In the genomic region with DNA sequence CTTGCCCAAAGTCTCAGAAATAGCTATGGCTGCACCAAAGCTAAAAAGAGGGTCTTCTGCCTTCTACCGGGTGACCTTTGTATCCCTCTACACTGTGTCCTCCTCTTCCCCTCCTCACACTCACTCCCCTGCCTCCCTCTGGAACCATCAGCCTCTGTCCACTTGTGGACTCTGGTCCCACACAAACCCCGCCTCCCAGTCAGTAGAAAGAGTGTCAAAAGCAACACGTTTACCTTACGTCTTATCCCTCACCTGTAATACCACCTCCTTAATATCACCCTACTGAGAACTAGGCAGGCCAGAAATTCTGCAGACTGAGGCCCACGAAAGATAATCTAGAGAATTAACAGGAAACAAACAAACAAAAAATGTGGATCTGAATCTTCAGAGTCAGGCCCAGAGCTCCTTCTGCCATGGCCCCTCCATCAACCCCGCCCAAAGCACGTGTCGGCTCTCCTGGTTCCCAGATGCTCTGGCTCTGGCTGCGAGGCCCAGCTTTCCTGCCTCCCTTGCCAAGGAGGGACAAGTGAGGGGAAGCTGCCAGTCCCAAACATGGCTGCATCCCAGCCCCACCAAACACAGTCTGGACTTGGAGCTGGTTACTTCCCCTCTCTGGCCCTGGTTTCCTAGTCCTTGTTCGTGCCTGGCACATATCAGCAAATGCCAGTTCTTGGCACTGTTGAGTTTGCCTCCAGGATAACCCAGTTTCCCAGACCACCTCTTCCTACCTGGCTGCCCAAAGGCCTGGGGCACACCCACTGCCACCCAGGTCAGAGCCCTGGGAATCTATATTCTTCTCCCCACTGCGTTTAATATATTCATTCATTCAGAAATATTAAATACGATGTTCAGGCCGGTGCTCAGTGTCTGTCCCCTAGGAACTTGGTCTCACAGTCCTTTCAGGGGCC, we compare ENCODE assay signal across 8 cellular contexts. TPM values are rescaled to one million over a fixed set of nuclear protein-coding genes. Genes with fewer than 3 reads are reported as not detected.
DNase-seq lines count a peak whose midpoint lies in the region; ATAC-seq, FAIRE-seq and TF ChIP-seq lines count a peak whose summit lies in the region.

No MANE protein-coding gene starts in this region.

- no peak for DNase-seq in HFF-Myc (ENCODE audit: extremely low read depth, low read depth)
- peak in 1 of 7 donors; percentile 35 for DNase-seq in adrenal gland
- DNase-seq in left ventricle myocardium superior, result peak; percentile 76
- DNase-seq in small intestine, result peak; percentile 33
- no peak for DNase-seq in NCI-H524 treated with DMSO at 0.1 percent for 48 hours (lab: John Stamatoyannopoulos, UW)

- H3K27me3 ChIP-seq in adrenal gland, result no peaks in the 10 kb centered on the region
- H3K27me3 ChIP-seq in small intestine (ENCODE audit: control insufficient read depth in 2 of 2, insufficient read depth in 2 of 2, low read length in 2 of 2), result no peaks in the 10 kb centered on the region

- no peak for TF ChIP-seq POLR2A in adrenal gland (IDR thresholded peaks at IDR 0.05)

- peak; percentile 7 for ATAC-seq in left ventricle myocardium superior
- no peak for ATAC-seq in GM21737 (IDR thresholded peaks at IDR 0.05; ENCODE audit: unreplicated experiment)
- no peak for ATAC-seq in HG02759 (IDR thresholded peaks at IDR 0.05; ENCODE audit: unreplicated experiment)
- no peak for ATAC-seq in HG02870 (IDR thresholded peaks at IDR 0.05; ENCODE audit: unreplicated experiment)

- H3K9me3 ChIP-seq in adrenal gland (replicated peaks in 1 of 3), result no peaks in the 10 kb centered on the region
- no peaks in the 10 kb centered on the region for H3K9me3 ChIP-seq in small intestine (ENCODE audit: control insufficient read depth, low read depth)

- FAIRE-seq in small intestine (lab: Jason Lieb, UNC), result no peak

- TF ChIP-seq CTCF in HFF-Myc (IDR thresholded peaks at IDR 0.05; ENCODE audit: low read depth, low read length, missing control alignments), result no peak
- TF ChIP-seq CTCF in adrenal gland (IDR thresholded peaks at IDR 0.05), result no peak

- H3K4me1 ChIP-seq in adrenal gland (replicated peaks in 1 of 2) (peaks cover 19 to 42% of the 10 kb centered on the region in 2 donors), small intestine (ENCODE audit: control insufficient read depth in 2 of 2, insufficient read depth in 1 of 2, low read depth in 1 of 2, low read length in 1 of 2) (peaks cover 0 to 8% of the 10 kb centered on the region in 2 donors)

- 70 to 75% (median 73%) methylated on average over 13 of the region's 13 CpGs for WGBS in adrenal gland, 4 donors
- 56 to 67% (median 60%) methylated on average over 13 of the region's 13 CpGs for WGBS in small intestine, 3 donors

- H3K36me3 ChIP-seq in adrenal gland (replicated peaks in 1 of 2) (peaks cover 0 to 12% of the 10 kb centered on the region in 2 donors), small intestine (ENCODE audit: control insufficient read depth in 2 of 2, insufficient read depth in 2 of 2, low read length in 2 of 2) (no peaks in the 10 kb centered on the region)

- H3K27ac ChIP-seq in adrenal gland (peak overlapping the region in 4 of 5 donors; percentile 87 to 95 (median 92)), small intestine (ENCODE audit: low read depth in 1 of 2, low read length in 1 of 2) (peak overlapping the region in 1 of 2 donors; percentile 94)

- H3K4me3 ChIP-seq in HFF-Myc (replicated peaks; ENCODE audit: low read depth, low read length) (peak overlapping the region; percentile 74), adrenal gland (peak overlapping the region in 1 of 4 donors; percentile 89), small intestine (ENCODE audit: low read depth in 1 of 2, low read length in 2 of 2) (no peak overlapping the region)

- intact Hi-C loops in adrenal gland (cut with DNase I), result loop anchor here (5.0 to 10.0 kb wide), 4 partner anchors 62 to 128 kb away; no protein-coding TSS in a partner anchor
- intact Hi-C loops in left ventricle myocardium superior (cut with micrococcal nuclease), result no loop called here

RNA-seq across cellular contexts. Expression of a gene that starts 2.7 kb away (rescaled TPM):
- total RNA-seq in adrenal gland, result 100 to 1,000 TPM in 4 of 8 donors, 10 to 100 TPM in 4; 67.0 to 180 (median 98.9) TPM
- 10 to 100 TPM; 50.5 to 61.3 (median 55.7) TPM for polyA plus RNA-seq in adrenal gland
- total RNA-seq in left ventricle myocardium superior, result 90.5 TPM
- polyA plus RNA-seq in small intestine, result 10 to 100 TPM in 2 of 3 donors, 1 to 10 TPM in 1; 6.7 to 55.9 (median 10.3) TPM

Comparison
In these comparisons a context has a peak if more than half of its experiments do, and no peak if none do; other contexts are left out.
1. DNase-seq: peak in left ventricle myocardium superior (single experiment) and small intestine (single experiment); none in HFF-Myc (single experiment) and NCI-H524 treated with DMSO at 0.1 percent for 48 hours (single experiment).